8 cellular contexts compared by ENCODE assay signal in genomic region chr2:46460991-46461715, GRCh38. TPM values are rescaled to one million over a fixed set of nuclear protein-coding genes. Genes with fewer than 3 reads are reported as not detected.
DNase-seq lines count a peak whose midpoint lies in the region; ATAC-seq, FAIRE-seq and TF ChIP-seq lines count a peak whose summit lies in the region.

No MANE protein-coding gene starts in this region.

- FAIRE-seq in H1 (lab: Jason Lieb, UNC), result no peak

- no peak for TF ChIP-seq EP300 in H1 (IDR thresholded peaks at IDR 0.05; ENCODE audit: borderline replicate concordance in 1 of 2, low read depth in 2 of 2, low read length in 2 of 2)

- no peaks in the 10 kb centered on the region for H4K20me1 ChIP-seq in H1 (replicated peaks in 1 of 2; ENCODE audit: control insufficient read depth in 1 of 2, insufficient read depth in 2 of 2, low read length in 2 of 2)

- H2BK20ac ChIP-seq in H1 (ENCODE audit: low read length), result no peak overlapping the region

- POLR2A ChIA-PET in H1 (lab: Charles Lee; ENCODE audit: partially characterized antibody), result no interaction called here

- H3K23ac ChIP-seq in H1 (ENCODE audit: insufficient read length), result no peak overlapping the region

- H3K4me2 ChIP-seq in H1 (ENCODE audit: insufficient read depth in 1 of 2, low read depth in 2 of 2, low read length in 2 of 2), result no peak overlapping the region

- no peak overlapping the region for H2AK5ac ChIP-seq in H1 (ENCODE audit: low read depth, low read length)

- H3K79me1 ChIP-seq in H1 (ENCODE audit: low read depth, low read length), result no peaks in the 10 kb centered on the region

- H3K4me1 Mint-ChIP-seq in mesothelial cell of epicardium, result peaks cover 32% of the 10 kb centered on the region

- H3K56ac ChIP-seq in H1 (replicated peaks; ENCODE audit: insufficient read length, low read depth, low read length), result no peak overlapping the region

- TF ChIP-seq RAD21 in H1 (IDR thresholded peaks at IDR 0.05 in 1 of 2, conservative IDR thresholded peaks at IDR 0.05 in 1 of 2; ENCODE audit: low read depth in 2 of 2, low read length in 2 of 2), result peak; percentile 98 to 99

- TF ChIP-seq CTCF in GM06990 (IDR thresholded peaks at IDR 0.05; ENCODE audit: insufficient read depth, low read length, poor library complexity, severe bottlenecking), result peak; percentile 98
- peak; percentile 88 to 97 (median 94) for TF ChIP-seq CTCF in H1 (IDR thresholded peaks at IDR 0.05; ENCODE audit: control extremely low read depth in 1 of 3, insufficient read depth in 1 of 3, low read depth in 1 of 3, low read length in 3 of 3)
- peak; percentile 97 for TF ChIP-seq CTCF in mesothelial cell of epicardium (IDR thresholded peaks at IDR 0.05; ENCODE audit: unreplicated experiment)

- no peaks in the 10 kb centered on the region for H3K36me3 Mint-ChIP-seq in mesothelial cell of epicardium

- no peak overlapping the region for H4K8ac ChIP-seq in H1 (ENCODE audit: extremely low read depth, insufficient read depth, low read length)

- H3K9me3 ChIP-seq in H1 (ENCODE audit: insufficient read depth in 2 of 2, low read depth in 1 of 2, low read length in 1 of 2), result no peaks in the 10 kb centered on the region

- peak overlapping the region; percentile 79 for H3K27ac Mint-ChIP-seq in mesothelial cell of epicardium

- H3K27me3 Mint-ChIP-seq in mesothelial cell of epicardium (ENCODE audit: low read depth), result no peaks in the 10 kb centered on the region

- H3K23me2 ChIP-seq in H1 (ENCODE audit: low read depth, low read length), result no peaks in the 10 kb centered on the region

- H3K27ac ChIP-seq in H1 (ENCODE audit: low read depth, low read length), result no peak overlapping the region

- H3K14ac ChIP-seq in H1 (ENCODE audit: insufficient read length), result no peak overlapping the region

- peak; percentile 61 for ATAC-seq in HG02798 (IDR thresholded peaks at IDR 0.05; ENCODE audit: poor library complexity, unreplicated experiment)

- no peaks in the 10 kb centered on the region for H3K79me2 ChIP-seq in H1 (ENCODE audit: control insufficient read depth in 1 of 2, insufficient read depth in 2 of 2, low read length in 2 of 2)

- H3K36me3 ChIP-seq in GM06990 (ENCODE audit: control insufficient read depth, insufficient read depth, low read length), result no peaks in the 10 kb centered on the region
- no peaks in the 10 kb centered on the region for H3K36me3 ChIP-seq in H1 (ENCODE audit: control insufficient read depth in 2 of 4, insufficient read depth in 4 of 4, low read length in 3 of 4)

- peak overlapping the region; percentile 22; the same call in 1 of the 2 replicates for H2BK15ac ChIP-seq in H1 (ENCODE audit: low read length)

- H3K4me3 ChIP-seq in GM06990 (replicated peaks; ENCODE audit: low read depth, low read length), result no peak overlapping the region
- no peak overlapping the region for H3K4me3 ChIP-seq in H1 (ENCODE audit: extremely low read depth in 1 of 4, insufficient read depth in 2 of 4, low read depth in 3 of 4, low read length in 4 of 4)

- no peak overlapping the region for H3K4me3 Mint-ChIP-seq in mesothelial cell of epicardium

- DNase-seq in GM06990 (ENCODE audit: extremely low read depth, insufficient read length) (peak; percentile 54), NCI-H774 (lab: John Stamatoyannopoulos, UW) (peak; percentile 46), H1 (ENCODE audit: low read depth in 1 of 2, low spot score in 2 of 2) (peak; percentile 31 to 95), mesothelial cell of epicardium (ENCODE audit: low spot score in 2 of 2, unreplicated experiment in 2 of 2) (peak in 1 of 2 experiments; percentile 83), COR-L47 (lab: John Stamatoyannopoulos, UW) (no peak)
- peak; percentile 37 to 58 for DNase-seq in activated CD8-positive, alpha-beta memory T cell treated with anti-CD3 and anti-CD28 coated beads for 1 hour (ENCODE audit: extremely low read depth in 1 of 2, low read depth in 1 of 2)
- DNase-seq in stimulated activated CD8-positive, alpha-beta memory T cell treated with anti-CD3 and anti-CD28 coated beads, Interleukin-4, amount 100 ng/mL, for 1 hour (ENCODE audit: low read depth in 2 of 2, low spot score in 1 of 2), result peak; percentile 53 to 57

- H3K18ac ChIP-seq in H1 (ENCODE audit: extremely low read depth, low read length), result no peak overlapping the region

- H3K9ac ChIP-seq in H1 (replicated peaks in 1 of 4; ENCODE audit: extremely low read depth in 1 of 4, low read depth in 3 of 4, low read length in 3 of 4), result no peak overlapping the region

- no peak overlapping the region for H2BK12ac ChIP-seq in H1 (ENCODE audit: low read depth, low read length)

- no peaks in the 10 kb centered on the region for H3K9me3 Mint-ChIP-seq in mesothelial cell of epicardium

- H3K27me3 ChIP-seq in GM06990 (replicated peaks; ENCODE audit: control insufficient read depth, insufficient read depth, low read length) (no peaks in the 10 kb centered on the region), H1 (replicated peaks in 1 of 4; ENCODE audit: control insufficient read depth in 3 of 4, extremely low read depth in 1 of 4, insufficient read depth in 3 of 4, low read length in 3 of 4) (no peaks in the 10 kb centered on the region)

- 0 out of 2 replicates have a peak overlapping the region, but pooled peaks have one; percentile 13 for H2AFZ ChIP-seq in H1 (ENCODE audit: low read length)

- no peak overlapping the region for H2BK120ac ChIP-seq in H1 (replicated peaks; ENCODE audit: low read depth, low read length)

- CTCF ChIA-PET in H1 (lab: Charles Lee; ENCODE audit: partially characterized antibody), result interaction anchor here (0.9 to 4.1 kb wide), 20 partner anchors 10 to 818 kb away, joined by 3 to 31 read pairs (median 5); no protein-coding TSS in a partner anchor

- H2BK5ac ChIP-seq in H1 (ENCODE audit: low read depth, low read length), result no peak overlapping the region

- no peak overlapping the region for H4K91ac ChIP-seq in H1 (replicated peaks; ENCODE audit: insufficient read length, low read length)

- H3K4me1 ChIP-seq in H1 (replicated peaks in 1 of 4; ENCODE audit: control insufficient read depth in 3 of 4, insufficient read depth in 4 of 4, low read length in 3 of 4), result peaks cover 0 to 4% (median 0%) of the 10 kb centered on the region in 4 experiments; a peak in 2 of 7 replicates

- H4K5ac ChIP-seq in H1 (ENCODE audit: insufficient read length, low read depth, low read length), result no peak overlapping the region

- no peak for TF ChIP-seq POLR2A in H1 (IDR thresholded peaks at IDR 0.05; ENCODE audit: control extremely low read depth in 1 of 2, low read depth in 2 of 2, low read length in 2 of 2)

- H3K4ac ChIP-seq in H1 (replicated peaks; ENCODE audit: insufficient read length, low read depth, low read length), result no peak overlapping the region

- 60% methylated on average over 8 of the region's 8 CpGs; no CpG with 5 or more reads in 1 of the 2 experiments for WGBS in H1 (ENCODE audit: extremely low coverage in 1 of 2, insufficient coverage in 1 of 2, insufficient read length in 1 of 2, insufficient replicate concordance in 2 of 2, low coverage in 1 of 2, low lambda C conversion rate in 2 of 2, missing lambda C conversion rate in 1 of 2), 2 experiments

TF ChIP-seq in H1, 55 proteins besides CTCF, POLR2A, EP300 and RAD21:
- TF ChIP-seq TAF1 (IDR thresholded peaks at IDR 0.05; ENCODE audit: low read depth, low read length) (no peak), NRF1 (IDR thresholded peaks at IDR 0.05; ENCODE audit: low read depth, low read length) (no peak), YY1 (IDR thresholded peaks at IDR 0.05; ENCODE audit: low read depth, low read length) (no peak), JUND (IDR thresholded peaks at IDR 0.05; ENCODE audit: low read length) (peak; percentile 31; the same call in 1 of the 2 replicates), BCL11A (IDR thresholded peaks at IDR 0.05; ENCODE audit: low read depth in 2 of 2, low read length in 2 of 2) (no peak), TBP (IDR thresholded peaks at IDR 0.05; ENCODE audit: low read depth, low read length) (0 out of 2 replicates have a peak, but pooled peaks have one; percentile 5), POU5F1 (IDR thresholded peaks at IDR 0.05; ENCODE audit: low read depth, low read length) (no peak)

RNA-seq across cellular contexts. Expression of gene TMEM247, which starts 18.2 kb away (rescaled TPM):
- not detected in 2 replicates for total RNA-seq in H1 (2021; fragmentation: NEBNext Ultra II Directional; extraction: Animal tissue kit (Norgen Biotek cat#: 25700))
- polyA plus RNA-seq in H1 (2011; rRNA removed), result not detected in 2 replicates
- polyA plus RNA-seq in H1 (2011; cell fraction: cytosol; rRNA removed), result not detected
- not detected for polyA plus RNA-seq in H1 (2011; cell fraction: nucleus; rRNA removed)
- polyA plus RNA-seq in H1 (2012, experiment 1 of 2), result not detected in 4 replicates
- polyA plus RNA-seq in H1 (2012, experiment 2 of 2), result not detected
- not detected for polyA plus RNA-seq in H1 (2013, experiment 1 of 2)
- not detected for polyA plus RNA-seq in H1 (2013, experiment 2 of 2)
- not detected in 2 replicates for polyA minus RNA-seq in H1 (2011; rRNA and poly(A)+ RNA removed)
- polyA minus RNA-seq in H1 (2011; cell fraction: cytosol; rRNA and poly(A)+ RNA removed), result not detected
- polyA minus RNA-seq in H1 (2011; cell fraction: nucleus; rRNA and poly(A)+ RNA removed), result not detected
- not detected in 3 replicates for total RNA-seq in mesothelial cell of epicardium
